Comparison of ENCODE assay signal across 8 cellular contexts in the genomic region with DNA sequence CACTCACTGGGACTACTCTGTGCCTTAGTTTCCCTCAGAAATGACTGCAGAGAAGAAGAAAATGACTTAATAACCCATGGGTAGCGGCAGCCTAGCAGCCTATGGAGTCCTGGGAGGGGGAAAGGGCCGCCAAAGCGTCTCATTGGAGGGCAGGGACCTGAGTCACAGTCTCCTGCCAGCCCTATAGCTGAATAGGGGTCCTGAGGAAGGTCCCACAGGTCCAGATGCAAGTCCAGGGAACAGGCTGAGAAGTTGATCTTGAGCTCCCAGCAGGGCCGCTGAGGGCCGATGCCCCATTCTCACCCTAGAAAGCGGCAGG. TPM values are rescaled to one million over a fixed set of nuclear protein-coding genes. Genes with fewer than 3 reads are reported as not detected.
DNase-seq lines count a peak whose midpoint lies in the region; FAIRE-seq and TF ChIP-seq lines count a peak whose summit lies in the region.

No MANE protein-coding gene starts in this region.

- CTCF ChIA-PET in CD8-positive, alpha-beta memory T cell (lab: Charles Lee): interaction anchor here (0.9 to 24.2 kb wide), 9 partner anchors 9 to 112 kb away, joined by 3 to 452 read pairs (median 6); a partner anchor contains a TSS

- in situ Hi-C loops in GM13976 (cut with MboI; ENCODE audit: low sequenced_read_pairs, unreplicated experiment): no loop called here

- H3K27ac ChIP-seq in CD8-positive, alpha-beta memory T cell (ENCODE audit: low read depth, low read length): peak overlapping the region; percentile 71
- peak overlapping the region; percentile 93 to 98 (median 98) for H3K27ac ChIP-seq in Peyer's patch

- no peak for TF ChIP-seq POLR2A in Peyer's patch (IDR thresholded peaks at IDR 0.05)

- H3K4me1 ChIP-seq in CD8-positive, alpha-beta memory T cell (ENCODE audit: insufficient read depth, low read length): peaks cover 79% of the 10 kb centered on the region
- H3K4me1 ChIP-seq in Peyer's patch: peaks cover 0 to 75% (median 35%) of the 10 kb centered on the region in 4 donors

- TF ChIP-seq CTCF in Peyer's patch (IDR thresholded peaks at IDR 0.05): no peak
- TF ChIP-seq CTCF in endothelial cell (IDR thresholded peaks at IDR 0.05; ENCODE audit: unreplicated experiment): no peak
- TF ChIP-seq CTCF in osteocyte (IDR thresholded peaks at IDR 0.05): no peak
- no peak for TF ChIP-seq CTCF in GM13976 (IDR thresholded peaks at IDR 0.05; ENCODE audit: borderline replicate concordance, control extremely low read depth, extremely low read depth, insufficient read depth, missing control alignments)

- no peaks in the 10 kb centered on the region for H3K9me3 Mint-ChIP-seq in CD8-positive, alpha-beta memory T cell
- H3K9me3 Mint-ChIP-seq in endothelial cell (ENCODE audit: unreplicated experiment): no peaks in the 10 kb centered on the region
- no peaks in the 10 kb centered on the region for H3K9me3 Mint-ChIP-seq in osteocyte (ENCODE audit: unreplicated experiment)

- H3K4me3 ChIP-seq in CD8-positive, alpha-beta memory T cell (ENCODE audit: low read length): peak overlapping the region; percentile 57
- peak overlapping the region; percentile 80 to 89 (median 85) for H3K4me3 ChIP-seq in Peyer's patch

- H3K4me1 Mint-ChIP-seq in CD8-positive, alpha-beta memory T cell: peaks cover 76 to 88% (median 88%) of the 10 kb centered on the region in 3 donors
- peaks cover 76% of the 10 kb centered on the region for H3K4me1 Mint-ChIP-seq in endothelial cell (ENCODE audit: unreplicated experiment)
- peaks cover 82% of the 10 kb centered on the region for H3K4me1 Mint-ChIP-seq in osteocyte (ENCODE audit: unreplicated experiment)

- H3K9me3 ChIP-seq in CD8-positive, alpha-beta memory T cell (ENCODE audit: low read length): no peaks in the 10 kb centered on the region
- no peaks in the 10 kb centered on the region for H3K9me3 ChIP-seq in Peyer's patch

- FAIRE-seq in urothelium cell line (lab: Jason Lieb, UNC): no peak

- H3K27ac Mint-ChIP-seq in CD8-positive, alpha-beta memory T cell: peak overlapping the region; percentile 81 to 99 (median 94)
- H3K27ac Mint-ChIP-seq in endothelial cell (ENCODE audit: unreplicated experiment) (peak overlapping the region; percentile 100), osteocyte (ENCODE audit: unreplicated experiment) (peak overlapping the region; percentile 92)

- peak overlapping the region; percentile 90 to 97 (median 93) for H3K4me3 Mint-ChIP-seq in CD8-positive, alpha-beta memory T cell
- H3K4me3 Mint-ChIP-seq in endothelial cell (ENCODE audit: unreplicated experiment) (peak overlapping the region; percentile 98), osteocyte (ENCODE audit: unreplicated experiment) (peak overlapping the region; percentile 79)

- H3K36me3 ChIP-seq in CD8-positive, alpha-beta memory T cell (ENCODE audit: insufficient read depth, low read length): no peaks in the 10 kb centered on the region
- no peaks in the 10 kb centered on the region for H3K36me3 ChIP-seq in Peyer's patch

- peaks cover 0 to 2% of the 10 kb centered on the region in 2 donors for H3K27me3 Mint-ChIP-seq in CD8-positive, alpha-beta memory T cell
- peaks cover 61% of the 10 kb centered on the region for H3K27me3 Mint-ChIP-seq in endothelial cell (ENCODE audit: unreplicated experiment)
- no peaks in the 10 kb centered on the region for H3K27me3 Mint-ChIP-seq in osteocyte (ENCODE audit: unreplicated experiment)

- POLR2A ChIA-PET in CD8-positive, alpha-beta memory T cell (lab: Charles Lee): interaction anchor here (0.6 to 3.0 kb wide), 6 partner anchors 8 to 17 kb away, joined by 3 to 23 read pairs (median 4); no protein-coding TSS in a partner anchor

- H3K36me3 Mint-ChIP-seq in CD8-positive, alpha-beta memory T cell: peaks cover 0 to 11% (median 0%) of the 10 kb centered on the region in 3 donors
- H3K36me3 Mint-ChIP-seq in endothelial cell (ENCODE audit: low read depth, unreplicated experiment) (peaks cover 31% of the 10 kb centered on the region), osteocyte (ENCODE audit: unreplicated experiment) (peaks cover 2% of the 10 kb centered on the region)

- DNase-seq in CD8-positive, alpha-beta memory T cell: no peak
- DNase-seq in Peyer's patch (no peak), endothelial cell (ENCODE audit: low spot score) (no peak), osteocyte (ENCODE audit: extremely low spot score, unreplicated experiment) (no peak), NCI-H2227 treated with DMSO at 0.1 percent for 48 hours (lab: John Stamatoyannopoulos, UW) (no peak), GM13976 (ENCODE audit: low spot score) (no peak), urothelium cell line (ENCODE audit: low spot score) (no peak), NCI-H1092 (lab: John Stamatoyannopoulos, UW) (no peak)

- H3K27me3 ChIP-seq in CD8-positive, alpha-beta memory T cell (ENCODE audit: insufficient read depth, low read length, poor library complexity, severe bottlenecking): no peaks in the 10 kb centered on the region
- no peaks in the 10 kb centered on the region for H3K27me3 ChIP-seq in Peyer's patch

RNA-seq across cellular contexts. Expression of a gene that starts 1.4 kb away (rescaled TPM):
- total RNA-seq in CD8-positive, alpha-beta memory T cell: 100 to 1,000 TPM; 206 to 207 TPM
- 23.1 TPM for polyA plus RNA-seq in CD8-positive, alpha-beta memory T cell
- total RNA-seq in Peyer's patch: 10 to 100 TPM in 3 of 4 donors, 1 to 10 TPM in 1; 9.8 to 80.9 (median 36.8) TPM
- total RNA-seq in endothelial cell (ENCODE audit: unreplicated experiment): 387 TPM
- 114 and 120 TPM in 2 replicates for total RNA-seq in osteocyte

RNA-seq across cellular contexts. Expression of a gene that starts 45.3 kb away (rescaled TPM):
- 10 to 100 TPM; 10.9 to 11.5 TPM for total RNA-seq in CD8-positive, alpha-beta memory T cell
- 9.1 TPM for polyA plus RNA-seq in CD8-positive, alpha-beta memory T cell
- total RNA-seq in Peyer's patch (10 to 100 TPM; 14.9 to 21.5 (median 15.9) TPM), endothelial cell (ENCODE audit: unreplicated experiment) (65.5 TPM), osteocyte (21.2 and 21.6 TPM in 2 replicates)

RNA-seq across cellular contexts. Expression of a gene that starts 59.7 kb away (rescaled TPM):
- total RNA-seq in CD8-positive, alpha-beta memory T cell: 1 to 10 TPM in 1 of 2 experiments, under 1 TPM in 1; 0.95 to 1.1 TPM
- polyA plus RNA-seq in CD8-positive, alpha-beta memory T cell: 0.15 TPM
- total RNA-seq in Peyer's patch: 10 to 100 TPM in 3 of 4 donors, 1 to 10 TPM in 1; 4.9 to 33.0 (median 16.9) TPM
- 81.5 TPM for total RNA-seq in endothelial cell (ENCODE audit: unreplicated experiment)
- 1.2 and 1.9 TPM in 2 replicates for total RNA-seq in osteocyte
